ENCODE assay signal across 26 cellular contexts in genomic region chr13:55577082-55577846, GRCh38.
A peak's percentile ranks its signal among the peaks of the same experiment; 100 is the strongest.
DNase-seq lines count a peak whose midpoint lies in the region; ATAC-seq, FAIRE-seq and TF ChIP-seq lines count a peak whose summit lies in the region.
"Had no signal": no experiment of that assay in that cellular context is flagged by ENCODE, and none has a peak within 500 bp of the region (broad histone marks: within the 10 kb centered on the region; RNA-seq: fewer than 3 reads in every experiment).

No MANE protein-coding gene starts in this region.

- H3K4me2 ChIP-seq in osteoblast (ENCODE audit: insufficient read depth, low read length) = no peak overlapping the region

- H3K4me1 ChIP-seq in HUES48 (ENCODE audit: control insufficient read depth, insufficient read depth, low read length) (peaks cover 52% of the 10 kb centered on the region), osteoblast (ENCODE audit: insufficient read depth, low read length) (no peaks in the 10 kb centered on the region), pancreas (no peaks in the 10 kb centered on the region)
- H3K4me1 ChIP-seq: upper lobe of left lung had no signal

- FAIRE-seq in pancreas (lab: Jason Lieb, UNC) = no peak
- FAIRE-seq: D721Med, frontal cortex, GM12891, keratinocyte had no signal

- H3K27me3 ChIP-seq in HUES48 (ENCODE audit: control insufficient read depth, insufficient read depth, low read length) (no peaks in the 10 kb centered on the region), osteoblast (ENCODE audit: insufficient read depth, low read length) (no peaks in the 10 kb centered on the region), pancreas (no peaks in the 10 kb centered on the region)
- H3K27me3 ChIP-seq: upper lobe of left lung had no signal

- peak overlapping the region; percentile 54 for H3K9ac ChIP-seq in HUES48 (ENCODE audit: low read depth, low read length)

- intact Hi-C loops in pancreas (cut with DNase I) = no loop called here

- H3K36me3 ChIP-seq in HUES48 (ENCODE audit: control insufficient read depth, insufficient read depth, low read length) (peaks cover 79% of the 10 kb centered on the region), osteoblast (ENCODE audit: insufficient read depth, low read length) (no peaks in the 10 kb centered on the region), pancreas (no peaks in the 10 kb centered on the region)
- H3K36me3 ChIP-seq: upper lobe of left lung, WERI-Rb-1 had no signal

- H3K9me3 ChIP-seq in HUES48 (ENCODE audit: control insufficient read depth, insufficient read depth, low read length) (no peaks in the 10 kb centered on the region), osteoblast (ENCODE audit: low read depth, low read length) (peaks cover 6% of the 10 kb centered on the region), pancreas (no peaks in the 10 kb centered on the region)
- H3K9me3 ChIP-seq: upper lobe of left lung had no signal

- peak overlapping the region; percentile 74 for H3K27ac ChIP-seq in HUES48 (ENCODE audit: low read depth, low read length)
- H3K27ac ChIP-seq in osteoblast (ENCODE audit: low read depth, low read length) = no peak overlapping the region
- H3K27ac ChIP-seq in pancreas = no peak overlapping the region
- H3K27ac ChIP-seq: upper lobe of left lung, WERI-Rb-1 had no signal

- no peaks in the 10 kb centered on the region for H3K79me2 ChIP-seq in osteoblast (ENCODE audit: insufficient read depth, low read length)

- TF ChIP-seq CTCF in osteoblast (IDR thresholded peaks at IDR 0.05; ENCODE audit: extremely low read depth, low read depth, low read length) = no peak
- no peak for TF ChIP-seq CTCF in pancreas (IDR thresholded peaks at IDR 0.05)

- ATAC-seq in pancreas = no peak
- ATAC-seq: activated naive CD8-positive, alpha-beta T cell treated with anti-CD3 and anti-CD28 coated beads, Interleukin-2, amount 50 U/mL, for 24 hours; natural killer cell treated with Interleukin-12 subunit alpha and Interleukin-12 subunit beta and Interleukin-15 and Interleukin-18, amount 100 ng/mL, for 72 hours had no signal

- DNase-seq in NCI-H510A treated with DMSO at 0.1 percent for 48 hours (lab: John Stamatoyannopoulos, UW) (peak; percentile 34), osteoblast (ENCODE audit: insufficient read length, low spot score, missing footprints) (peak; percentile 6), SKM-1 (lab: John Stamatoyannopoulos, UW; ENCODE audit: unreplicated experiment) (no peak), pancreas (no peak)
- no peak for DNase-seq in effector CD8-positive, alpha-beta T cell (lab: John Stamatoyannopoulos, UW)
- DNase-seq: activated CD4-positive, alpha-beta T cell treated with anti-CD3 and anti-CD28 coated beads, Interleukin-2, amount 10 ng/mL, durations not matched to agents 7 days and 5 days; activated naive CD8-positive, alpha-beta T cell treated with anti-CD3 and anti-CD28 coated beads, Interleukin-2, amount 50 U/mL, for 24 hours; activated T-cell treated with anti-CD3 and anti-CD28 coated beads, Interleukin-2, amount 50 U/mL, for 48 hours; dermis blood vessel endothelial cell; NCI-H1048; NCI-H187; NCI-H446; NK-92 treated with Interleukin-12 subunit alpha and Interleukin-12 subunit beta, amount 100 ng/mL, for 24 hours; posterior cingulate gyrus; right cardiac atrium; Right ventricle myocardium superior; stimulated activated CD4-positive, alpha-beta T cell treated with anti-CD3 and anti-CD28 coated beads, Interleukin-4, amount 100 ng/mL, for 1 hour; upper lobe of left lung; WERI-Rb-1 had no signal

- H4K20me1 ChIP-seq in osteoblast (ENCODE audit: insufficient read depth, low read length) = no peaks in the 10 kb centered on the region

- no peak overlapping the region for H2AFZ ChIP-seq in osteoblast (ENCODE audit: low read length)

- 0 to 12% methylated on average over 1 of the region's 1 CpG for WGBS in pancreas, 2 donors

- H3K4me3 ChIP-seq in HUES48 (ENCODE audit: low read depth, low read length) = peak overlapping the region; percentile 60
- H3K4me3 ChIP-seq in iPS-11a (ENCODE audit: low read depth, low read length) = peak overlapping the region; percentile 60
- H3K4me3 ChIP-seq in osteoblast (ENCODE audit: insufficient read depth, low read length) = no peak overlapping the region
- no peak overlapping the region for H3K4me3 ChIP-seq in pancreas
- H3K4me3 ChIP-seq: upper lobe of left lung had no signal

Comparison
In these comparisons a context has a peak if more than half of its experiments do, and no peak if none do; other contexts are left out.
1. H3K4me3 ChIP-seq: peak in HUES48 (single experiment) and iPS-11a (single experiment); none in osteoblast (single experiment) and pancreas (0 of 4).
2. DNase-seq: peak in NCI-H510A treated with DMSO at 0.1 percent for 48 hours (single experiment) and osteoblast (single experiment); none in effector CD8-positive, alpha-beta T cell (single experiment), SKM-1 (single experiment) and pancreas (0 of 6).